16 cellular contexts compared by ENCODE assay signal in the genomic region with DNA sequence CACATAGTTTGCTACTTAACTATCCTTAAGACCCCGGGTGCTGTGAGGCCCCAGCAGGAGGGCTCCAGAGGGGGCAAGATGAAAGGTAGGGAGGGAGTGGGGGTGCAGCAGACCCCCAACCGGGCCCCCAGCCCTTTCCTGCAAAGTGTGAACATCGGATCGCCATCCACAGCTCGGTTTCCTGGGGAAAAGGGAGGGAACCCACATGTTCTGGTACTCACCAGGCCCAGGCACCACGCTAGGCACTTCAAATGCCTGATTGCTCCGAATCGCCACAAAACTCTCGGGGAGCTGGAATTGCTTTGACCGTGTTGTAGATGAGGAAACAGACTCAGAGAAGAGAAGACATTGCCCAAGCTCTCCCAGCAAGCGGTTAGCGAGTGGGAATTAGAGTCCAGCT.
"Had no signal": no experiment of that assay in that cellular context is flagged by ENCODE, and none has a peak within 500 bp of the region (broad histone marks: within the 10 kb centered on the region; RNA-seq: fewer than 3 reads in every experiment).

No MANE protein-coding gene starts in this region.

- H3K9me3 Mint-ChIP-seq: activated T-helper 17 cell treated with anti-CD3 and anti-CD28 coated beads, Interleukin-2, amount 50 U/mL, for 72 hours had no signal

- H3K4me1 Mint-ChIP-seq: activated T-helper 17 cell treated with anti-CD3 and anti-CD28 coated beads, Interleukin-2, amount 50 U/mL, for 72 hours had no signal

- H3K36me3 ChIP-seq: lower lobe of right lung had no signal

- H3K27ac Mint-ChIP-seq: activated T-helper 17 cell treated with anti-CD3 and anti-CD28 coated beads, Interleukin-2, amount 50 U/mL, for 72 hours had no signal

- H3K4me3 ChIP-seq: lower lobe of right lung, SK-N-MC, skin epidermis had no signal

- H3K4me3 Mint-ChIP-seq: activated T-helper 17 cell treated with anti-CD3 and anti-CD28 coated beads, Interleukin-2, amount 50 U/mL, for 72 hours had no signal

- H3K4me1 ChIP-seq: lower lobe of right lung, parathyroid adenoma had no signal

- H3K9ac ChIP-seq: parathyroid adenoma had no signal

- H3K27ac ChIP-seq: lower lobe of right lung, parathyroid adenoma, SK-N-MC, skin epidermis had no signal

- ATAC-seq: activated T-helper 17 cell treated with anti-CD3 and anti-CD28 coated beads, Interleukin-2, amount 50 U/mL, for 72 hours; lower lobe of right lung had no signal

- H2AFZ ChIP-seq: parathyroid adenoma had no signal

- H3K79me2 ChIP-seq: parathyroid adenoma had no signal

- DNase-seq: activated CD4-positive, alpha-beta T cell treated with anti-CD3 and anti-CD28 coated beads, Interleukin-2, amount 50 U/mL, for 48 hours; activated CD4-positive, CD25-positive, alpha-beta regulatory T cell treated with anti-CD3 and anti-CD28 coated beads, Interleukin-2, amount 50 U/mL, for 72 hours; activated naive CD4-positive, alpha-beta T cell treated with Interleukin-2 at 50 U/mL for 16 hours; aorta; effector memory CD4-positive, alpha-beta T cell; foreskin melanocyte; lower lobe of right lung; midbrain; stimulated activated CD4-positive, alpha-beta T cell treated with anti-CD3 and anti-CD28 coated beads, Interleukin-4, amount 100 ng/mL, for 24 hours; stimulated activated naive CD4-positive, alpha-beta T cell; T-helper 9 cell; trophoblast cell had no signal

- H3K9me3 ChIP-seq: lower lobe of right lung had no signal
